26 cellular contexts compared by ENCODE assay signal in genomic region chr14:58772061-58772604, GRCh38.
DNase-seq lines count a peak whose midpoint lies in the region; ATAC-seq and FAIRE-seq lines count a peak whose summit lies in the region.
"Had no signal": no experiment of that assay in that cellular context is flagged by ENCODE, and none has a peak within 500 bp of the region (broad histone marks: within the 10 kb centered on the region; RNA-seq: fewer than 3 reads in every experiment).

No MANE protein-coding gene starts in this region.

- H3K27me3 ChIP-seq in mesenchymal stem cell (ENCODE audit: control insufficient read depth in 1 of 2, insufficient read depth in 1 of 2, low read length in 2 of 2): peaks cover 0 to 3% of the 10 kb centered on the region in 2 experiments
- H3K27me3 ChIP-seq in naive thymus-derived CD4-positive, alpha-beta T cell (ENCODE audit: control insufficient read depth in 2 of 2, insufficient read depth in 2 of 2, low read length in 2 of 2): no peaks in the 10 kb centered on the region
- H3K27me3 ChIP-seq: brain microvascular endothelial cell, Peyer's patch, right atrium auricular region, tibial nerve had no signal

- DNase-seq in HTR-8/SVneo (ENCODE audit: insufficient read length, low spot score) (no peak), NCI-H2081 (lab: John Stamatoyannopoulos, UW) (peak; percentile 46 to 75), NCI-H748 (lab: John Stamatoyannopoulos, UW; ENCODE audit: unreplicated experiment) (peak; percentile 97), mesenchymal stem cell (no peak), NCI-H187 (lab: John Stamatoyannopoulos, UW) (no peak)
- DNase-seq in stimulated activated CD4-positive, alpha-beta T cell treated with anti-CD3 and anti-CD28 coated beads, Interleukin-2, amount 100 ng/mL, for 48 hours: no peak
- DNase-seq in naive thymus-derived CD4-positive, alpha-beta T cell: no peak
- DNase-seq in activated naive CD8-positive, alpha-beta T cell treated with anti-CD3 and anti-CD28 coated beads, Interleukin-2, amount 50 U/mL, for 24 hours: no peak
- DNase-seq: activated B cell treated with CpG ODN at 0.5 μM for 24 hours; activated naive CD4-positive, alpha-beta T cell treated with Interleukin-2 at 50 U/mL for 16 hours; amniotic stem cell; brain microvascular endothelial cell; DMS53; effector CD4-positive, alpha-beta T cell; midbrain; naive thymus-derived CD8-positive, alpha-beta T cell; NCI-H1048; Peyer's patch; SIG-M5; stimulated activated CD4-positive, alpha-beta T cell treated with anti-CD3 and anti-CD28 coated beads, Interleukin-2, amount 100 ng/mL, for 24 hours; SW 1271 had no signal

- H2BK5ac ChIP-seq in mesenchymal stem cell (ENCODE audit: low read depth, low read length, poor library complexity, severe bottlenecking): no peak overlapping the region

- no peak overlapping the region for H3K9ac ChIP-seq in mesenchymal stem cell (ENCODE audit: low read length)

- no peak overlapping the region for H2BK120ac ChIP-seq in mesenchymal stem cell (ENCODE audit: low read depth, low read length)

- peaks cover 10% of the 10 kb centered on the region for H3K4me1 ChIP-seq in mesenchymal stem cell (ENCODE audit: control insufficient read depth, insufficient read depth, low read depth, low read length)
- H3K4me1 ChIP-seq in naive thymus-derived CD4-positive, alpha-beta T cell (ENCODE audit: control insufficient read depth in 2 of 2, insufficient read depth in 2 of 2, low read length in 2 of 2): no peaks in the 10 kb centered on the region
- H3K4me1 ChIP-seq: Peyer's patch, right atrium auricular region, tibial nerve had no signal

- H3K36me3 Mint-ChIP-seq in naive thymus-derived CD4-positive, alpha-beta T cell: no peaks in the 10 kb centered on the region
- no peaks in the 10 kb centered on the region for H3K36me3 Mint-ChIP-seq in activated naive CD8-positive, alpha-beta T cell treated with anti-CD3 and anti-CD28 coated beads, Interleukin-2, amount 50 U/mL, for 24 hours (ENCODE audit: low read depth)
- H3K36me3 Mint-ChIP-seq: naive thymus-derived CD8-positive, alpha-beta T cell had no signal

- H3K9me3 ChIP-seq in mesenchymal stem cell (ENCODE audit: control insufficient read depth, low read length): no peaks in the 10 kb centered on the region
- no peaks in the 10 kb centered on the region for H3K9me3 ChIP-seq in naive thymus-derived CD4-positive, alpha-beta T cell (ENCODE audit: control insufficient read depth in 2 of 3, low read length in 3 of 3)
- H3K9me3 ChIP-seq: Peyer's patch, right atrium auricular region, tibial nerve had no signal

- no peak overlapping the region for H2AFZ ChIP-seq in mesenchymal stem cell (ENCODE audit: low read depth, low read length)

- peaks cover 0 to 3% (median 0%) of the 10 kb centered on the region in 11 donors for H3K9me3 Mint-ChIP-seq in naive thymus-derived CD4-positive, alpha-beta T cell
- no peaks in the 10 kb centered on the region for H3K9me3 Mint-ChIP-seq in activated naive CD8-positive, alpha-beta T cell treated with anti-CD3 and anti-CD28 coated beads, Interleukin-2, amount 50 U/mL, for 24 hours
- H3K9me3 Mint-ChIP-seq: activated B cell treated with CpG ODN at 0.5 μM for 24 hours; naive thymus-derived CD8-positive, alpha-beta T cell had no signal

- no peak for ATAC-seq in naive thymus-derived CD4-positive, alpha-beta T cell
- no peak for ATAC-seq in activated naive CD8-positive, alpha-beta T cell treated with anti-CD3 and anti-CD28 coated beads, Interleukin-2, amount 50 U/mL, for 24 hours
- ATAC-seq: naive thymus-derived CD8-positive, alpha-beta T cell had no signal

- CTCF ChIA-PET in naive thymus-derived CD4-positive, alpha-beta T cell (lab: Charles Lee): no interaction called here

- H3K27me3 Mint-ChIP-seq in naive thymus-derived CD4-positive, alpha-beta T cell: peaks cover 0 to 3% (median 0%) of the 10 kb centered on the region in 5 donors
- no peaks in the 10 kb centered on the region for H3K27me3 Mint-ChIP-seq in activated naive CD8-positive, alpha-beta T cell treated with anti-CD3 and anti-CD28 coated beads, Interleukin-2, amount 50 U/mL, for 24 hours
- H3K27me3 Mint-ChIP-seq: activated B cell treated with CpG ODN at 0.5 μM for 24 hours, B cell had no signal

- H3K23ac ChIP-seq in mesenchymal stem cell (ENCODE audit: low read length in 2 of 2): no peak overlapping the region

- H3K14ac ChIP-seq in mesenchymal stem cell (ENCODE audit: low read length in 2 of 2): no peak overlapping the region

- POLR2A ChIA-PET in naive thymus-derived CD4-positive, alpha-beta T cell (lab: Charles Lee): no interaction called here

- no peak overlapping the region for H3K27ac Mint-ChIP-seq in naive thymus-derived CD4-positive, alpha-beta T cell
- H3K27ac Mint-ChIP-seq in activated naive CD8-positive, alpha-beta T cell treated with anti-CD3 and anti-CD28 coated beads, Interleukin-2, amount 50 U/mL, for 24 hours: no peak overlapping the region
- H3K27ac Mint-ChIP-seq: activated B cell treated with CpG ODN at 0.5 μM for 24 hours; B cell; naive thymus-derived CD8-positive, alpha-beta T cell had no signal

- H3K27ac ChIP-seq in mesenchymal stem cell (ENCODE audit: low read length, poor library complexity, severe bottlenecking): peak overlapping the region; percentile 26
- H3K27ac ChIP-seq in naive thymus-derived CD4-positive, alpha-beta T cell (ENCODE audit: low read depth, low read length): no peak overlapping the region
- H3K27ac ChIP-seq: brain microvascular endothelial cell, right atrium auricular region, tibial nerve had no signal

- peaks cover 0 to 2% (median 0%) of the 10 kb centered on the region in 7 donors for H3K4me1 Mint-ChIP-seq in naive thymus-derived CD4-positive, alpha-beta T cell
- H3K4me1 Mint-ChIP-seq in activated naive CD8-positive, alpha-beta T cell treated with anti-CD3 and anti-CD28 coated beads, Interleukin-2, amount 50 U/mL, for 24 hours: no peaks in the 10 kb centered on the region
- H3K4me1 Mint-ChIP-seq: activated B cell treated with CpG ODN at 0.5 μM for 24 hours; B cell; naive thymus-derived CD8-positive, alpha-beta T cell had no signal

- 29% methylated on average over 4 of the region's 4 CpGs for WGBS in mesenchymal stem cell

- H2BK15ac ChIP-seq in mesenchymal stem cell (ENCODE audit: low read depth, poor library complexity, severe bottlenecking): no peak overlapping the region

- peak overlapping the region; percentile 54 for H3K4me2 ChIP-seq in mesenchymal stem cell (ENCODE audit: low read length, poor library complexity, severe bottlenecking)

- no peak overlapping the region for H3K4me3 ChIP-seq in mesenchymal stem cell (ENCODE audit: insufficient read depth in 1 of 2, low read depth in 1 of 2, low read length in 2 of 2)
- no peak overlapping the region for H3K4me3 ChIP-seq in naive thymus-derived CD4-positive, alpha-beta T cell (ENCODE audit: low read length)
- H3K4me3 ChIP-seq: Peyer's patch, right atrium auricular region, tibial nerve had no signal

- H2BK12ac ChIP-seq in mesenchymal stem cell (ENCODE audit: low read length in 2 of 2): no peak overlapping the region

- H3K4me3 Mint-ChIP-seq in naive thymus-derived CD4-positive, alpha-beta T cell: no peak overlapping the region
- H3K4me3 Mint-ChIP-seq in activated naive CD8-positive, alpha-beta T cell treated with anti-CD3 and anti-CD28 coated beads, Interleukin-2, amount 50 U/mL, for 24 hours: no peak overlapping the region
- H3K4me3 Mint-ChIP-seq: activated B cell treated with CpG ODN at 0.5 μM for 24 hours; B cell; naive thymus-derived CD8-positive, alpha-beta T cell had no signal

- no peak overlapping the region for H3K18ac ChIP-seq in mesenchymal stem cell (ENCODE audit: low read depth in 1 of 2, low read length in 2 of 2)

- no peaks in the 10 kb centered on the region for H3K79me1 ChIP-seq in mesenchymal stem cell (replicated peaks; ENCODE audit: low read length, poor library complexity, severe bottlenecking)

- no peak overlapping the region for H2AK5ac ChIP-seq in mesenchymal stem cell (ENCODE audit: low read length, severe bottlenecking)

- no peaks in the 10 kb centered on the region for H3K36me3 ChIP-seq in mesenchymal stem cell (ENCODE audit: control insufficient read depth in 1 of 2, insufficient read depth in 2 of 2, low read depth in 1 of 2, low read length in 2 of 2)
- no peaks in the 10 kb centered on the region for H3K36me3 ChIP-seq in naive thymus-derived CD4-positive, alpha-beta T cell (ENCODE audit: control insufficient read depth in 2 of 3, insufficient read depth in 3 of 3, low read length in 3 of 3)
- H3K36me3 ChIP-seq: brain microvascular endothelial cell, Peyer's patch, right atrium auricular region, tibial nerve had no signal

- intact Hi-C loops in naive thymus-derived CD4-positive, alpha-beta T cell (cut with micrococcal nuclease): no loop called here

- H4K91ac ChIP-seq in mesenchymal stem cell (ENCODE audit: low read length): no peak overlapping the region

- peak; percentile 88 for FAIRE-seq in HTR-8/SVneo (lab: Jason Lieb, UNC)
- FAIRE-seq: G401.6, H1 had no signal

- H3K4ac ChIP-seq in mesenchymal stem cell (ENCODE audit: low read depth in 1 of 2, low read length in 2 of 2): no peak overlapping the region

- no peak overlapping the region for H4K8ac ChIP-seq in mesenchymal stem cell (ENCODE audit: low read length)

Comparison
In these comparisons a context has a peak if more than half of its experiments do, and no peak if none do; other contexts are left out.
1. DNase-seq: peak in NCI-H2081 (2 of 2) and NCI-H748 (single experiment); none in HTR-8/SVneo (single experiment), mesenchymal stem cell (single experiment), stimulated activated CD4-positive, alpha-beta T cell treated with anti-CD3 and anti-CD28 coated beads, Interleukin-2, amount 100 ng/mL, for 48 hours (0 of 2), naive thymus-derived CD4-positive, alpha-beta T cell (0 of 9), NCI-H187 (0 of 2) and activated naive CD8-positive, alpha-beta T cell treated with anti-CD3 and anti-CD28 coated beads, Interleukin-2, amount 50 U/mL, for 24 hours (single experiment).